In genomic region chr6:44535446-44535845, GRCh38 we compare ENCODE assay signal across 25 cellular contexts.
A peak's percentile ranks its signal among the peaks of the same experiment; 100 is the strongest.
DNase-seq lines count a peak whose midpoint lies in the region; ATAC-seq, FAIRE-seq and TF ChIP-seq lines count a peak whose summit lies in the region.
"Had no signal": no experiment of that assay in that cellular context is flagged by ENCODE, and none has a peak within 500 bp of the region (broad histone marks: within the 10 kb centered on the region; RNA-seq: fewer than 3 reads in every experiment).

No MANE protein-coding gene starts in this region.

- no peak overlapping the region for H4K8ac ChIP-seq in H1 (ENCODE audit: extremely low read depth, insufficient read depth, low read length)

- no peak overlapping the region for H3K4me2 ChIP-seq in H1 (ENCODE audit: insufficient read depth in 1 of 2, low read depth in 2 of 2, low read length in 2 of 2)
- H3K4me2 ChIP-seq: A549; BLaER1 treated with 17β-estradiol and CSF1 and Interleukin-3, amounts not matched to agents 10 nM and 100 nM; GM23338 had no signal

- POLR2A ChIA-PET in H1 (lab: Charles Lee; ENCODE audit: partially characterized antibody) = no interaction called here

- intact Hi-C loops in cardiac septum (cut with DNase I) = no loop called here
- intact Hi-C loops in heart left ventricle (cut with DNase I) = no loop called here
- intact Hi-C loops in vagina (cut with DNase I) = no loop called here

- H4K91ac ChIP-seq in H1 (replicated peaks; ENCODE audit: insufficient read length, low read length) = no peak overlapping the region

- no peak overlapping the region for H2BK120ac ChIP-seq in H1 (replicated peaks; ENCODE audit: low read depth, low read length)

- H3K9me3 ChIP-seq in heart left ventricle (peaks cover 0 to 4% (median 0%) of the 10 kb centered on the region in 12 donors), H1 (ENCODE audit: insufficient read depth in 2 of 2, low read depth in 1 of 2, low read length in 1 of 2) (no peaks in the 10 kb centered on the region), vagina (no peaks in the 10 kb centered on the region)
- H3K9me3 ChIP-seq: A549, BE2C, HAP-1 had no signal

- H3K14ac ChIP-seq in H1 (ENCODE audit: insufficient read length) = no peak overlapping the region

- H2BK15ac ChIP-seq in H1 (ENCODE audit: low read length) = no peak overlapping the region

- no peak for TF ChIP-seq EP300 in H1 (IDR thresholded peaks at IDR 0.05; ENCODE audit: borderline replicate concordance in 1 of 2, low read depth in 2 of 2, low read length in 2 of 2)

- no peak for TF ChIP-seq POLR2A in heart left ventricle (IDR thresholded peaks at IDR 0.05)
- TF ChIP-seq POLR2A in H1 (IDR thresholded peaks at IDR 0.05; ENCODE audit: control extremely low read depth in 1 of 2, low read depth in 2 of 2, low read length in 2 of 2) = no peak
- no peak for TF ChIP-seq POLR2A in vagina (IDR thresholded peaks at IDR 0.05)

- H3K23ac ChIP-seq in H1 (ENCODE audit: insufficient read length) = no peak overlapping the region

- no peaks in the 10 kb centered on the region for H3K79me1 ChIP-seq in H1 (ENCODE audit: low read depth, low read length)

- H4K20me1 ChIP-seq in H1 (replicated peaks in 1 of 2; ENCODE audit: control insufficient read depth in 1 of 2, insufficient read depth in 2 of 2, low read length in 2 of 2) = no peaks in the 10 kb centered on the region

- WGBS in heart left ventricle, 4 donors = 74 to 79% (median 77%) methylated on average over 6 of the region's 6 CpGs
- WGBS in H1 (ENCODE audit: extremely low coverage in 1 of 2, insufficient coverage in 1 of 2, insufficient read length in 1 of 2, insufficient replicate concordance in 2 of 2, low coverage in 1 of 2, low lambda C conversion rate in 2 of 2, missing lambda C conversion rate in 1 of 2), 2 experiments = 86% methylated on average over 6 of the region's 6 CpGs; no CpG with 5 or more reads in 1 of the 2 experiments

- no peak overlapping the region for H3K9ac ChIP-seq in H1 (replicated peaks in 1 of 4; ENCODE audit: extremely low read depth in 1 of 4, low read depth in 3 of 4, low read length in 3 of 4)
- H3K9ac ChIP-seq: BLaER1 treated with 17β-estradiol and CSF1 and Interleukin-3, amounts not matched to agents 10 nM and 100 nM had no signal

- H3K4me1 ChIP-seq in heart left ventricle = no peaks in the 10 kb centered on the region
- H3K4me1 ChIP-seq in H1 (replicated peaks in 1 of 4; ENCODE audit: control insufficient read depth in 3 of 4, insufficient read depth in 4 of 4, low read length in 3 of 4) = no peaks in the 10 kb centered on the region; a peak in 2 of 7 replicates
- H3K4me1 ChIP-seq in vagina = no peaks in the 10 kb centered on the region
- H3K4me1 ChIP-seq: A549, BE2C, HAP-1 had no signal

- no peak overlapping the region for H2BK5ac ChIP-seq in H1 (ENCODE audit: low read depth, low read length)

- no peak for ATAC-seq in heart left ventricle
- ATAC-seq: A549, GM23338 had no signal

- H3K27ac ChIP-seq in heart left ventricle (no peak overlapping the region), H1 (ENCODE audit: low read depth, low read length) (no peak overlapping the region), vagina (no peak overlapping the region)
- H3K27ac ChIP-seq: A549; BLaER1 treated with 17β-estradiol and CSF1 and Interleukin-3, amounts not matched to agents 10 nM and 100 nM had no signal

- no peak overlapping the region for H2AK5ac ChIP-seq in H1 (ENCODE audit: low read depth, low read length)

- no peaks in the 10 kb centered on the region for H3K36me3 ChIP-seq in heart left ventricle
- no peaks in the 10 kb centered on the region; a peak in 1 of 8 replicates for H3K36me3 ChIP-seq in H1 (ENCODE audit: control insufficient read depth in 2 of 4, insufficient read depth in 4 of 4, low read length in 3 of 4)
- H3K36me3 ChIP-seq in vagina = no peaks in the 10 kb centered on the region
- H3K36me3 ChIP-seq: BE2C; BLaER1 treated with 17β-estradiol and CSF1 and Interleukin-3, amounts not matched to agents 10 nM and 100 nM; HAP-1 had no signal

- H2AFZ ChIP-seq in H1 (ENCODE audit: low read length) = no peak overlapping the region
- H2AFZ ChIP-seq: GM23338 had no signal

- peak; percentile 31 for DNase-seq in cardiac septum (ENCODE audit: low spot score)
- DNase-seq in heart left ventricle = no peak
- DNase-seq in H1 (ENCODE audit: low read depth in 1 of 2, low spot score in 2 of 2) = peak in 1 of 2 experiments; percentile 7
- DNase-seq in islet precursor cell = peak; percentile 8
- DNase-seq in vagina (ENCODE audit: extremely low spot score in 2 of 2) = peak; percentile 34 to 69
- DNase-seq in EL = no peak
- no peak for DNase-seq in activated CD4-positive, alpha-beta T cell treated with anti-CD3 and anti-CD28 coated beads for 48 hours
- DNase-seq: 8988T; ACHN; AML-193; BE2C; CD4-positive, alpha-beta T cell; CD8-positive, alpha-beta memory T cell; DMS 273 treated with DMSO at 0.1 percent for 48 hours; DMS79; GF-D8; HFFc6 had no signal

- no peaks in the 10 kb centered on the region for H3K79me2 ChIP-seq in H1 (ENCODE audit: control insufficient read depth in 1 of 2, insufficient read depth in 2 of 2, low read length in 2 of 2)

- no peaks in the 10 kb centered on the region for H3K23me2 ChIP-seq in H1 (ENCODE audit: low read depth, low read length)

- 0 out of 2 replicates have a peak overlapping the region, but pooled peaks have one; percentile 1 for H2BK12ac ChIP-seq in H1 (ENCODE audit: low read depth, low read length)

- CTCF ChIA-PET in H1 (lab: Charles Lee; ENCODE audit: partially characterized antibody) = no interaction called here

- TF ChIP-seq RAD21 in H1 (IDR thresholded peaks at IDR 0.05 in 1 of 2, conservative IDR thresholded peaks at IDR 0.05 in 1 of 2; ENCODE audit: low read depth in 2 of 2, low read length in 2 of 2) = no peak

- H3K56ac ChIP-seq in H1 (replicated peaks; ENCODE audit: insufficient read length, low read depth, low read length) = no peak overlapping the region

- TF ChIP-seq CTCF in heart left ventricle (IDR thresholded peaks at IDR 0.05) (no peak), H1 (IDR thresholded peaks at IDR 0.05; ENCODE audit: control extremely low read depth in 1 of 3, insufficient read depth in 1 of 3, low read depth in 1 of 3, low read length in 3 of 3) (no peak), vagina (IDR thresholded peaks at IDR 0.05) (no peak)

- H2BK20ac ChIP-seq in H1 (ENCODE audit: low read length) = no peak overlapping the region

- H3K18ac ChIP-seq in H1 (ENCODE audit: extremely low read depth, low read length) = no peak overlapping the region

- H3K27me3 ChIP-seq in heart left ventricle (peaks cover 0 to 2% (median 0%) of the 10 kb centered on the region in 9 donors), H1 (replicated peaks in 1 of 4; ENCODE audit: control insufficient read depth in 3 of 4, extremely low read depth in 1 of 4, insufficient read depth in 3 of 4, low read length in 3 of 4) (no peaks in the 10 kb centered on the region), vagina (no peaks in the 10 kb centered on the region)
- H3K27me3 ChIP-seq: BE2C had no signal

- no peak overlapping the region for H4K5ac ChIP-seq in H1 (ENCODE audit: insufficient read length, low read depth, low read length)

- H3K4me3 ChIP-seq in heart left ventricle (no peak overlapping the region), H1 (ENCODE audit: extremely low read depth in 1 of 4, insufficient read depth in 2 of 4, low read depth in 3 of 4, low read length in 4 of 4) (no peak overlapping the region), vagina (no peak overlapping the region)
- H3K4me3 ChIP-seq: A549; BLaER1 treated with 17β-estradiol and CSF1 and Interleukin-3, amounts not matched to agents 10 nM and 100 nM; GM23338; HAP-1 had no signal

- no peak for FAIRE-seq in H1 (lab: Jason Lieb, UNC)
- FAIRE-seq: A549, D721Med, GM12891, GM18507, H54 had no signal

- no peak overlapping the region for H3K4ac ChIP-seq in H1 (replicated peaks; ENCODE audit: insufficient read length, low read depth, low read length)

TF ChIP-seq in H1, 55 proteins besides CTCF, POLR2A, EP300 and RAD21:
- TF ChIP-seq EZH2 (IDR thresholded peaks at IDR 0.05; ENCODE audit: low read depth, low read length, severe bottlenecking) = no peak
- TF ChIP-seq EGR1 (IDR thresholded peaks at IDR 0.05; ENCODE audit: borderline replicate concordance, low read depth, low read length) = no peak
- TF ChIP-seq TAF1 (IDR thresholded peaks at IDR 0.05; ENCODE audit: low read depth, low read length) = no peak
- TF ChIP-seq MAX (IDR thresholded peaks at IDR 0.05) = no peak
- no peak for TF ChIP-seq KDM4A (IDR thresholded peaks at IDR 0.05; ENCODE audit: low read depth, low read length, severe bottlenecking)
- no peak for TF ChIP-seq USF2 (IDR thresholded peaks at IDR 0.05; ENCODE audit: low read length)
- no peak for TF ChIP-seq POU5F1 (IDR thresholded peaks at IDR 0.05; ENCODE audit: low read depth, low read length)
- TF ChIP-seq GTF2F1 (IDR thresholded peaks at IDR 0.05; ENCODE audit: borderline replicate concordance, low read depth, low read length) = no peak

Comparison
In these comparisons a context has a peak if more than half of its experiments do, and no peak if none do; other contexts are left out.
1. DNase-seq: peak in cardiac septum (single experiment), islet precursor cell (single experiment) and vagina (2 of 2); none in heart left ventricle (0 of 5), EL (single experiment) and activated CD4-positive, alpha-beta T cell treated with anti-CD3 and anti-CD28 coated beads for 48 hours (single experiment).